ENCODE assay signal across 1 cellular context in genomic region chr20:36179170-36179945, GRCh38.
TF ChIP-seq lines count a peak whose summit lies in the region.

No MANE protein-coding gene starts in this region.

TF ChIP-seq in GM23338, 12 proteins besides CTCF, POLR2A, EP300 and RAD21 (continued from another document):
- TF ChIP-seq ZNF462 (CRISPR knock-in tag; IDR thresholded peaks at IDR 0.05) (no peak), STAT1 (IDR thresholded peaks at IDR 0.05; ENCODE audit: unreplicated experiment) (no peak), EZH2phosphoT487 (IDR thresholded peaks at IDR 0.05; ENCODE audit: unreplicated experiment) (no peak)
